10 cellular contexts compared by ENCODE assay signal in genomic region chr9:88236531-88237453, GRCh38.
DNase-seq lines count a peak whose midpoint lies in the region; ATAC-seq and TF ChIP-seq lines count a peak whose summit lies in the region.
"Had no signal": no experiment of that assay in that cellular context is flagged by ENCODE, and none has a peak within 500 bp of the region (broad histone marks: within the 10 kb centered on the region; RNA-seq: fewer than 3 reads in every experiment).

No MANE protein-coding gene starts in this region.

- no peak overlapping the region for H3K9ac ChIP-seq in mammary epithelial cell (ENCODE audit: insufficient read depth, low read length)

- TF ChIP-seq CTCF in mammary epithelial cell (conservative IDR thresholded peaks at IDR 0.05 in 1 of 2, IDR thresholded peaks at IDR 0.05 in 1 of 2; ENCODE audit: extremely low read depth in 1 of 2, insufficient read depth in 1 of 2, low read depth in 1 of 2, low read length in 2 of 2) (no peak), left ventricle myocardium inferior (IDR thresholded peaks at IDR 0.05; ENCODE audit: borderline replicate concordance) (no peak)

- no peaks in the 10 kb centered on the region for H3K36me3 ChIP-seq in mammary epithelial cell (ENCODE audit: insufficient read depth, low read length)
- no peaks in the 10 kb centered on the region for H3K36me3 ChIP-seq in left ventricle myocardium inferior
- H3K36me3 ChIP-seq: adrenal gland had no signal

- no peaks in the 10 kb centered on the region for H3K79me2 ChIP-seq in mammary epithelial cell (ENCODE audit: insufficient read depth, low read length)

- H4K20me1 ChIP-seq in mammary epithelial cell (ENCODE audit: insufficient read depth, low read length): no peaks in the 10 kb centered on the region

- intact Hi-C loops in mammary epithelial cell (cut with micrococcal nuclease): no loop called here
- intact Hi-C loops in left ventricle myocardium inferior (cut with micrococcal nuclease): no loop called here

- dilution Hi-C loops in mammary epithelial cell (cut with HindIII; ENCODE audit: low sequenced_read_pairs): no loop called here

- in situ Hi-C loops in mammary epithelial cell (cut with MboI; ENCODE audit: low sequenced_read_pairs in 2 of 2): no loop called here

- no peaks in the 10 kb centered on the region for H3K9me3 ChIP-seq in mammary epithelial cell (replicated peaks; ENCODE audit: insufficient read depth, low read length)
- peaks cover 9% of the 10 kb centered on the region for H3K9me3 ChIP-seq in left ventricle myocardium inferior (replicated peaks)
- H3K9me3 ChIP-seq: adrenal gland had no signal

- no peak overlapping the region for H3K4me2 ChIP-seq in mammary epithelial cell (ENCODE audit: insufficient read depth, low read depth, low read length)

- WGBS in mammary epithelial cell (ENCODE audit: low coverage, missing lambda C conversion rate): 53% methylated on average over 15 of the region's 18 CpGs

- BruUV-seq in mammary epithelial cell (replicated peaks; lab: Mats Ljungman, UMichigan): no TSS peak

- no peaks in the 10 kb centered on the region for H3K27me3 ChIP-seq in mammary epithelial cell (ENCODE audit: insufficient read depth, low read length)
- H3K27me3 ChIP-seq in left ventricle myocardium inferior (ENCODE audit: low read depth): no peaks in the 10 kb centered on the region
- H3K27me3 ChIP-seq: adrenal gland had no signal

- ATAC-seq in GM19397 (IDR thresholded peaks at IDR 0.05; ENCODE audit: unreplicated experiment): no peak
- ATAC-seq: Panc1 had no signal

- H3K27ac ChIP-seq in mammary epithelial cell (ENCODE audit: insufficient read depth, low read depth, low read length): no peak overlapping the region
- no peak overlapping the region for H3K27ac ChIP-seq in left ventricle myocardium inferior (replicated peaks)
- H3K27ac ChIP-seq: adrenal gland had no signal

- H3K4me3 ChIP-seq in mammary epithelial cell (replicated peaks in 1 of 3; ENCODE audit: insufficient read depth in 1 of 3, low read depth in 2 of 3, low read length in 3 of 3) (no peak overlapping the region), left ventricle myocardium inferior (no peak overlapping the region)
- H3K4me3 ChIP-seq: adrenal gland had no signal

- H2AFZ ChIP-seq in mammary epithelial cell (ENCODE audit: low read depth, low read length): peak overlapping the region; percentile 10

- CTCF ChIA-PET in mammary epithelial cell (lab: Charles Lee; ENCODE audit: low non-redundant PET): no interaction called here

- DNase-seq in GM03348 (ENCODE audit: low spot score): peak; percentile 80
- no peak for DNase-seq in mammary epithelial cell
- DNase-seq in left ventricle myocardium inferior: peak; percentile 63
- DNase-seq in putamen (ENCODE audit: low spot score): peak; percentile 34
- no peak for DNase-seq in NCI-H345 (lab: John Stamatoyannopoulos, UW)
- no peak for DNase-seq in KG1 (lab: John Stamatoyannopoulos, UW)
- no peak for DNase-seq in SHP77 treated with DMSO at 0.1 percent for 48 hours (lab: John Stamatoyannopoulos, UW)
- DNase-seq: adrenal gland had no signal

- H3K4me1 ChIP-seq in mammary epithelial cell (ENCODE audit: insufficient read depth, low read length) (no peaks in the 10 kb centered on the region), left ventricle myocardium inferior (peaks cover 9% of the 10 kb centered on the region)
- H3K4me1 ChIP-seq: adrenal gland had no signal

Comparison
In these comparisons a context has a peak if more than half of its experiments do, and no peak if none do; other contexts are left out.
1. DNase-seq: peak in GM03348 (single experiment), left ventricle myocardium inferior (single experiment) and putamen (single experiment); none in mammary epithelial cell (single experiment), NCI-H345 (single experiment), KG1 (single experiment) and SHP77 treated with DMSO at 0.1 percent for 48 hours (single experiment).